8 cellular contexts compared by ENCODE assay signal in genomic region chr6:56851541-56852248, GRCh38.
DNase-seq lines count a peak whose midpoint lies in the region; ATAC-seq and TF ChIP-seq lines count a peak whose summit lies in the region.

No MANE protein-coding gene starts in this region.

- peaks cover 43% of the 10 kb centered on the region for H3K27me3 Mint-ChIP-seq in activated CD8-positive, alpha-beta T cell treated with anti-CD3 and anti-CD28 coated beads, Interleukin-2, amount 10 ng/mL, durations not matched to agents 7 days and 5 days (ENCODE audit: low read depth)
- peaks cover 18 to 35% of the 10 kb centered on the region in 2 donors for H3K27me3 Mint-ChIP-seq in natural killer cell (ENCODE audit: low read depth in 2 of 2)

- ATAC-seq in GM18867 (IDR thresholded peaks at IDR 0.05; ENCODE audit: unreplicated experiment) (peak; percentile 87), HG03025 (IDR thresholded peaks at IDR 0.05; ENCODE audit: low FRiP score, unreplicated experiment) (peak; percentile 83), natural killer cell (peak; percentile 71 to 92 (median 84))
- ATAC-seq in activated CD8-positive, alpha-beta T cell treated with anti-CD3 and anti-CD28 coated beads, Interleukin-2, amount 10 ng/mL, durations not matched to agents 7 days and 5 days: peak; percentile 93

- CTCF ChIA-PET in activated CD8-positive, alpha-beta T cell treated with anti-CD3 and anti-CD28 coated beads, Interleukin-2, amount 10 ng/mL, durations not matched to agents 7 days and 5 days (lab: Charles Lee): interaction anchor here (0.6 to 2.5 kb wide), 25 partner anchors 8 to 473 kb away, joined by 3 to 18 read pairs (median 3); partner anchors contain the start of gene DST

- peaks cover 19% of the 10 kb centered on the region for H3K4me1 Mint-ChIP-seq in activated CD8-positive, alpha-beta T cell treated with anti-CD3 and anti-CD28 coated beads, Interleukin-2, amount 10 ng/mL, durations not matched to agents 7 days and 5 days (ENCODE audit: low read depth)
- H3K4me1 Mint-ChIP-seq in natural killer cell: peaks cover 27% of the 10 kb centered on the region in 2 donors

- intact Hi-C loops in natural killer cell (cut with micrococcal nuclease): loop anchor here (2.0 to 10.0 kb wide), 2 partner anchors 215 to 497 kb away; no protein-coding TSS in a partner anchor

- no peaks in the 10 kb centered on the region for H3K36me3 Mint-ChIP-seq in activated CD8-positive, alpha-beta T cell treated with anti-CD3 and anti-CD28 coated beads, Interleukin-2, amount 10 ng/mL, durations not matched to agents 7 days and 5 days (ENCODE audit: low read depth)
- no peaks in the 10 kb centered on the region for H3K36me3 Mint-ChIP-seq in natural killer cell

- H3K9me3 Mint-ChIP-seq in activated CD8-positive, alpha-beta T cell treated with anti-CD3 and anti-CD28 coated beads, Interleukin-2, amount 10 ng/mL, durations not matched to agents 7 days and 5 days (ENCODE audit: insufficient read depth): no peaks in the 10 kb centered on the region
- H3K9me3 Mint-ChIP-seq in natural killer cell: no peaks in the 10 kb centered on the region

- peak overlapping the region; percentile 23 for H3K27ac Mint-ChIP-seq in activated CD8-positive, alpha-beta T cell treated with anti-CD3 and anti-CD28 coated beads, Interleukin-2, amount 10 ng/mL, durations not matched to agents 7 days and 5 days
- peak overlapping the region in 1 of 2 donors; percentile 25 for H3K27ac Mint-ChIP-seq in natural killer cell

- POLR2A ChIA-PET in activated CD8-positive, alpha-beta T cell treated with anti-CD3 and anti-CD28 coated beads, Interleukin-2, amount 10 ng/mL, durations not matched to agents 7 days and 5 days (lab: Charles Lee): no interaction called here

- TF ChIP-seq CTCF in foreskin fibroblast (IDR thresholded peaks at IDR 0.05; ENCODE audit: low read depth, low read length) (peak; percentile 53), natural killer cell (IDR thresholded peaks at IDR 0.05) (peak; percentile 36)

- DNase-seq in COLO668 (lab: John Stamatoyannopoulos, UW; ENCODE audit: unreplicated experiment) (peak; percentile 5), NCI-H2227 (lab: John Stamatoyannopoulos, UW; ENCODE audit: unreplicated experiment) (peak; percentile 66), foreskin fibroblast (peak; percentile 83 to 92), natural killer cell (no peak), NCI-H187 treated with DMSO at 0.1 percent for 48 hours (lab: John Stamatoyannopoulos, UW) (no peak)
- DNase-seq in activated CD8-positive, alpha-beta T cell treated with anti-CD3 and anti-CD28 coated beads, Interleukin-2, amount 10 ng/mL, durations not matched to agents 7 days and 5 days: peak; percentile 64

- H3K4me3 Mint-ChIP-seq in activated CD8-positive, alpha-beta T cell treated with anti-CD3 and anti-CD28 coated beads, Interleukin-2, amount 10 ng/mL, durations not matched to agents 7 days and 5 days: peak overlapping the region; percentile 69
- peak overlapping the region; percentile 86 for H3K4me3 Mint-ChIP-seq in natural killer cell

- peak overlapping the region; percentile 56 to 68 for H3K4me3 ChIP-seq in foreskin fibroblast (ENCODE audit: low read depth in 1 of 2, low read length in 2 of 2)

Comparison
In these comparisons a context has a peak if more than half of its experiments do, and no peak if none do; other contexts are left out.
1. DNase-seq: peak in COLO668 (single experiment), NCI-H2227 (single experiment), activated CD8-positive, alpha-beta T cell treated with anti-CD3 and anti-CD28 coated beads, Interleukin-2, amount 10 ng/mL, durations not matched to agents 7 days and 5 days (single experiment) and foreskin fibroblast (2 of 2); none in natural killer cell (single experiment) and NCI-H187 treated with DMSO at 0.1 percent for 48 hours (single experiment).
2. Peak in every context shown above with its lines, with median percentiles within 50 percentile points of each other: ATAC-seq.